Comparison of ENCODE assay signal across 21 cellular contexts in genomic region chr1:231781887-231782286, GRCh38.
DNase-seq lines count a peak whose midpoint lies in the region; ATAC-seq, FAIRE-seq and TF ChIP-seq lines count a peak whose summit lies in the region.
"Had no signal": no experiment of that assay in that cellular context is flagged by ENCODE, and none has a peak within 500 bp of the region (broad histone marks: within the 10 kb centered on the region; RNA-seq: fewer than 3 reads in every experiment).

No MANE protein-coding gene starts in this region.

- DNase-seq in GDM1 (lab: John Stamatoyannopoulos, UW) (peak; percentile 3), NB4 (ENCODE audit: low read depth) (peak; percentile 81), bronchial epithelial cell (ENCODE audit: low read depth) (peak; percentile 61), mesendoderm (peak; percentile 36), WERI-Rb-1 (no peak)
- DNase-seq in activated CD4-positive, alpha-beta T cell treated with anti-CD3 and anti-CD28 coated beads for 1 hour: no peak
- DNase-seq: activated CD8-positive, alpha-beta memory T cell treated with anti-CD3 and anti-CD28 coated beads for 24 hours; activated effector memory CD4-positive, alpha-beta T cell treated with anti-CD3 and anti-CD28 coated beads, Interleukin-2, amount 50 U/mL, for 16 hours; body of pancreas; C1 segment of cervical spinal cord; DND-41; effector memory CD8-positive, alpha-beta T cell; islet precursor cell; NCI-H1417 treated with DMSO at 0.1 percent for 48 hours; NCI-H510A treated with DMSO at 0.1 percent for 48 hours; psoas muscle; Right ventricle myocardium superior had no signal

- H3K27me3 ChIP-seq in bronchial epithelial cell (ENCODE audit: control insufficient read depth, insufficient read depth, low read length): no peaks in the 10 kb centered on the region
- H3K27me3 ChIP-seq in mesendoderm (ENCODE audit: insufficient read depth, low read length, poor library complexity): no peaks in the 10 kb centered on the region
- H3K27me3 ChIP-seq in WERI-Rb-1 (ENCODE audit: insufficient read depth, low read depth, severe bottlenecking): peaks cover 38% of the 10 kb centered on the region
- H3K27me3 ChIP-seq: body of pancreas, gastroesophageal sphincter had no signal

- no peak overlapping the region for H3K18ac ChIP-seq in mesendoderm (ENCODE audit: low read length)

- H3K79me2 ChIP-seq in mesendoderm (ENCODE audit: control insufficient read depth, insufficient read depth, low read length): no peaks in the 10 kb centered on the region

- no peak overlapping the region for H2BK5ac ChIP-seq in mesendoderm (ENCODE audit: low read length)

- no peak for FAIRE-seq in bronchial epithelial cell (lab: Jason Lieb, UNC)
- FAIRE-seq: GM12891 had no signal

- no peaks in the 10 kb centered on the region for H3K9me3 ChIP-seq in WERI-Rb-1 (ENCODE audit: severe bottlenecking)
- H3K9me3 ChIP-seq: body of pancreas, gastroesophageal sphincter, psoas muscle had no signal

- no CpG with 5 or more reads among the region's 2 CpGs for WGBS in mesendoderm (ENCODE audit: extremely low coverage, insufficient coverage, low lambda C conversion rate)

- H3K9ac ChIP-seq in mesendoderm (ENCODE audit: low read length): no peak overlapping the region

- H3K4me3 ChIP-seq in NB4 (ENCODE audit: low read depth, low read length) (no peak overlapping the region), bronchial epithelial cell (ENCODE audit: low read depth, low read length) (no peak overlapping the region), mesendoderm (ENCODE audit: low read length) (no peak overlapping the region), WERI-Rb-1 (ENCODE audit: low read depth, low read length) (no peak overlapping the region)
- H3K4me3 ChIP-seq: body of pancreas, gastroesophageal sphincter, psoas muscle had no signal

- no peak overlapping the region for H3K23ac ChIP-seq in mesendoderm (ENCODE audit: low read length)

- no peak overlapping the region for H2AK5ac ChIP-seq in mesendoderm (ENCODE audit: low read length)

- no peak overlapping the region for H2BK15ac ChIP-seq in mesendoderm (replicated peaks; ENCODE audit: low read depth)

- ATAC-seq in GM21619 (IDR thresholded peaks at IDR 0.05; ENCODE audit: unreplicated experiment) (no peak), HG02763 (IDR thresholded peaks at IDR 0.05; ENCODE audit: unreplicated experiment) (no peak)
- ATAC-seq: body of pancreas; effector memory CD8-positive, alpha-beta T cell; gastroesophageal sphincter; psoas muscle had no signal

- no peak overlapping the region for H3K56ac ChIP-seq in mesendoderm (ENCODE audit: low read length)

- no peaks in the 10 kb centered on the region for H3K4me1 ChIP-seq in mesendoderm (ENCODE audit: control insufficient read depth, low read depth, low read length)
- H3K4me1 ChIP-seq: body of pancreas had no signal

- no peak overlapping the region for H4K8ac ChIP-seq in mesendoderm (ENCODE audit: low read depth, low read length)

- no peaks in the 10 kb centered on the region for H3K79me1 ChIP-seq in mesendoderm (ENCODE audit: low read length)

- H3K36me3 ChIP-seq in bronchial epithelial cell (ENCODE audit: control insufficient read depth, insufficient read depth, low read length): no peaks in the 10 kb centered on the region
- H3K36me3 ChIP-seq in mesendoderm (ENCODE audit: control insufficient read depth, insufficient read depth, low read length): no peaks in the 10 kb centered on the region
- no peaks in the 10 kb centered on the region for H3K36me3 ChIP-seq in WERI-Rb-1
- H3K36me3 ChIP-seq: gastroesophageal sphincter had no signal

- no peak for TF ChIP-seq CTCF in NB4 (IDR thresholded peaks at IDR 0.05; ENCODE audit: low read depth, low read length)
- no peak for TF ChIP-seq CTCF in bronchial epithelial cell (IDR thresholded peaks at IDR 0.05; ENCODE audit: insufficient read depth, low read length, severe bottlenecking)
- TF ChIP-seq CTCF in WERI-Rb-1 (IDR thresholded peaks at IDR 0.05; ENCODE audit: low read depth, low read length): no peak

- no peak overlapping the region for H4K5ac ChIP-seq in mesendoderm (ENCODE audit: low read length)

- no peak overlapping the region for H3K4me2 ChIP-seq in mesendoderm (ENCODE audit: low read length)

- no peak overlapping the region for H3K27ac ChIP-seq in mesendoderm (ENCODE audit: low read depth, low read length)
- H3K27ac ChIP-seq in WERI-Rb-1: no peak overlapping the region
- H3K27ac ChIP-seq: gastroesophageal sphincter, psoas muscle had no signal

- no peak for TF ChIP-seq POLR2A in NB4 (IDR thresholded peaks at IDR 0.05; ENCODE audit: extremely low read depth, insufficient read length)

- no peak overlapping the region for H2BK120ac ChIP-seq in mesendoderm (ENCODE audit: low read depth, low read length)

- H3K4ac ChIP-seq in mesendoderm (ENCODE audit: low read depth, low read length): no peak overlapping the region

Comparison
In these comparisons a context has a peak if more than half of its experiments do, and no peak if none do; other contexts are left out.
1. DNase-seq: peak in GDM1 (single experiment), NB4 (single experiment), bronchial epithelial cell (single experiment) and mesendoderm (single experiment); none in WERI-Rb-1 (single experiment) and activated CD4-positive, alpha-beta T cell treated with anti-CD3 and anti-CD28 coated beads for 1 hour (single experiment).